ENCODE assay signal across 12 cellular contexts in genomic region chr6:7135755-7136154, GRCh38. TPM values are rescaled to one million over a fixed set of nuclear protein-coding genes. Genes with fewer than 3 reads are reported as not detected.
A peak's percentile ranks its signal among the peaks of the same experiment; 100 is the strongest.
DNase-seq lines count a peak whose midpoint lies in the region; ATAC-seq and TF ChIP-seq lines count a peak whose summit lies in the region.
"Had no signal": no experiment of that assay in that cellular context is flagged by ENCODE, and none has a peak within 500 bp of the region (broad histone marks: within the 10 kb centered on the region; RNA-seq: fewer than 3 reads in every experiment).

No MANE protein-coding gene starts in this region.

- no peak overlapping the region for H3K27ac ChIP-seq in endodermal cell (ENCODE audit: low read depth, low read length)

- no peaks in the 10 kb centered on the region for H3K36me3 ChIP-seq in endodermal cell (ENCODE audit: control insufficient read depth, insufficient read depth, low read length)

- TF ChIP-seq CTCF in NB4 (IDR thresholded peaks at IDR 0.05; ENCODE audit: low read depth, low read length) (no peak), endodermal cell (conservative IDR thresholded peaks at IDR 0.05) (no peak)

- H3K4me1 Mint-ChIP-seq in endodermal cell, result peaks cover 44% of the 10 kb centered on the region
- H3K4me1 Mint-ChIP-seq in stimulated activated naive CD8-positive, alpha-beta T cell treated with anti-CD3 and anti-CD28 coated beads, Interleukin-15, amount 100 ng/mL, for 72 hours, result peaks cover 82% of the 10 kb centered on the region

- ATAC-seq in stimulated activated naive CD8-positive, alpha-beta T cell treated with anti-CD3 and anti-CD28 coated beads, Interleukin-15, amount 100 ng/mL, for 72 hours, result peak; percentile 46
- ATAC-seq in GM21381 (IDR thresholded peaks at IDR 0.05; ENCODE audit: unreplicated experiment), result no peak

- H3K9ac ChIP-seq in endodermal cell (ENCODE audit: extremely low read depth, low read length, poor library complexity, severe bottlenecking), result no peak overlapping the region

- no peaks in the 10 kb centered on the region for H3K36me3 Mint-ChIP-seq in endodermal cell (ENCODE audit: low read depth)

- H3K27me3 ChIP-seq in endodermal cell (ENCODE audit: control insufficient read depth, insufficient read depth, low read length, poor library complexity, severe bottlenecking), result no peaks in the 10 kb centered on the region

- H3K27ac Mint-ChIP-seq in endodermal cell, result no peak overlapping the region
- no peak overlapping the region for H3K27ac Mint-ChIP-seq in stimulated activated naive CD8-positive, alpha-beta T cell treated with anti-CD3 and anti-CD28 coated beads, Interleukin-15, amount 100 ng/mL, for 72 hours

- H3K27me3 Mint-ChIP-seq in endodermal cell (ENCODE audit: insufficient read depth), result no peaks in the 10 kb centered on the region
- no peaks in the 10 kb centered on the region for H3K27me3 Mint-ChIP-seq in stimulated activated naive CD8-positive, alpha-beta T cell treated with anti-CD3 and anti-CD28 coated beads, Interleukin-15, amount 100 ng/mL, for 72 hours

- peak; percentile 45 for DNase-seq in NCI-H82 (lab: John Stamatoyannopoulos, UW)
- no peak for DNase-seq in NCI-H82 treated with DMSO at 0.1 percent for 48 hours (lab: John Stamatoyannopoulos, UW; ENCODE audit: unreplicated experiment)
- DNase-seq in NB4 (ENCODE audit: low read depth), result peak; percentile 50
- peak; percentile 22 for DNase-seq in endodermal cell
- no peak for DNase-seq in stimulated activated naive CD8-positive, alpha-beta T cell treated with anti-CD3 and anti-CD28 coated beads, Interleukin-15, amount 100 ng/mL, for 72 hours
- DNase-seq in NCI-H2196 (lab: John Stamatoyannopoulos, UW; ENCODE audit: unreplicated experiment), result no peak
- DNase-seq in mesenteric fat pad (ENCODE audit: low spot score), result no peak
- DNase-seq: DMS79 treated with DMSO at 0.1 percent for 48 hours; head of caudate nucleus; NCI-H187; stimulated activated CD4-positive, alpha-beta T cell treated with anti-CD3 and anti-CD28 coated beads, Interleukin-4, amount 100 ng/mL, for 24 hours had no signal

- no peak for TF ChIP-seq POLR2A in NB4 (IDR thresholded peaks at IDR 0.05; ENCODE audit: extremely low read depth, insufficient read length)

- H3K9me3 ChIP-seq in endodermal cell (ENCODE audit: control insufficient read depth, low read length), result no peaks in the 10 kb centered on the region

- no peaks in the 10 kb centered on the region for H3K9me3 Mint-ChIP-seq in endodermal cell
- H3K9me3 Mint-ChIP-seq in stimulated activated naive CD8-positive, alpha-beta T cell treated with anti-CD3 and anti-CD28 coated beads, Interleukin-15, amount 100 ng/mL, for 72 hours, result no peaks in the 10 kb centered on the region

- H3K4me3 ChIP-seq in NB4 (ENCODE audit: low read depth, low read length) (no peak overlapping the region), endodermal cell (ENCODE audit: low read length) (no peak overlapping the region)

- peaks cover 20% of the 10 kb centered on the region for H3K4me1 ChIP-seq in endodermal cell (ENCODE audit: control insufficient read depth, insufficient read depth, low read length)

- H3K4me3 Mint-ChIP-seq in endodermal cell, result no peak overlapping the region
- H3K4me3 Mint-ChIP-seq in stimulated activated naive CD8-positive, alpha-beta T cell treated with anti-CD3 and anti-CD28 coated beads, Interleukin-15, amount 100 ng/mL, for 72 hours, result peak overlapping the region; percentile 3 to 14

RNA-seq across cellular contexts. Expression of gene RREB1, which starts 28.0 kb away (rescaled TPM):
- 10 to 100 TPM; 51.2 to 64.3 TPM for total RNA-seq in endodermal cell
- 13.7 TPM for polyA plus RNA-seq in endodermal cell (2013, experiment 1 of 2)
- 15.6 TPM for polyA plus RNA-seq in endodermal cell (2013, experiment 2 of 2)
- 94.5 TPM for total RNA-seq in mesenteric fat pad

Comparison
In these comparisons a context has a peak if more than half of its experiments do, and no peak if none do; other contexts are left out.
1. DNase-seq: peak in NCI-H82 (single experiment), NB4 (single experiment) and endodermal cell (single experiment); none in NCI-H82 treated with DMSO at 0.1 percent for 48 hours (single experiment), stimulated activated naive CD8-positive, alpha-beta T cell treated with anti-CD3 and anti-CD28 coated beads, Interleukin-15, amount 100 ng/mL, for 72 hours (0 of 2), NCI-H2196 (single experiment) and mesenteric fat pad (single experiment).